In genomic region chr3:49098910-49099630, GRCh38 we compare ENCODE assay signal across 18 cellular contexts. TPM values are rescaled to one million over a fixed set of nuclear protein-coding genes. Genes with fewer than 3 reads are reported as not detected.
"Had no signal": no experiment of that assay in that cellular context is flagged by ENCODE, and none has a peak within 500 bp of the region (broad histone marks: within the 10 kb centered on the region; RNA-seq: fewer than 3 reads in every experiment).

No MANE protein-coding gene starts in this region.

- H3K4me2 ChIP-seq: smooth muscle cell had no signal

- H3K9me3 Mint-ChIP-seq: activated CD4-positive, alpha-beta memory T cell treated with anti-CD3 and anti-CD28 coated beads for 36 hours; activated naive CD8-positive, alpha-beta T cell treated with anti-CD3 and anti-CD28 coated beads for 36 hours; activated T-helper 17 cell treated with anti-CD3 and anti-CD28 coated beads, Interleukin-2, amount 50 U/mL, for 72 hours; naive thymus-derived CD4-positive, alpha-beta T cell; stimulated activated memory B cell treated with anti-CD40 and anti-IgM and Interleukin-4, amounts not matched to agents 10 μg/mL and 1 μg/mL and 100 μg/mL, for 72 hours; T-helper 2 cell treated with Interferon-gamma antibody and Interleukin-4, amounts not matched to agents 5 μg/mL and 100 μg/mL, for 36 hours had no signal

- H3K9me3 ChIP-seq: left lung, pancreas, thyroid gland had no signal

- H3K4me1 Mint-ChIP-seq: activated T-helper 17 cell treated with anti-CD3 and anti-CD28 coated beads, Interleukin-2, amount 50 U/mL, for 72 hours had no signal

- H3K27me3 ChIP-seq: dorsolateral prefrontal cortex, left lung, pancreas, thyroid gland had no signal

- DNase-seq: activated CD4-positive, alpha-beta memory T cell treated with anti-CD3 and anti-CD28 coated beads for 36 hours; activated naive CD4-positive, alpha-beta T cell; activated naive CD8-positive, alpha-beta T cell treated with anti-CD3 and anti-CD28 coated beads for 36 hours; activated T-cell treated with anti-CD3 and anti-CD28 coated beads for 4 hours; amygdala; dorsolateral prefrontal cortex; mesenchymal stem cell; naive thymus-derived CD4-positive, alpha-beta T cell; stimulated activated CD4-positive, alpha-beta T cell treated with anti-CD3 and anti-CD28 coated beads, Interleukin-4, amount 100 ng/mL, for 4 hours; SW 1271; thyroid gland had no signal

- H3K27ac Mint-ChIP-seq: activated CD4-positive, alpha-beta memory T cell treated with anti-CD3 and anti-CD28 coated beads for 36 hours; activated naive CD8-positive, alpha-beta T cell treated with anti-CD3 and anti-CD28 coated beads for 36 hours; activated T-helper 17 cell treated with anti-CD3 and anti-CD28 coated beads, Interleukin-2, amount 50 U/mL, for 72 hours; stimulated activated memory B cell treated with anti-CD40 and anti-IgM and Interleukin-4, amounts not matched to agents 10 μg/mL and 1 μg/mL and 100 μg/mL, for 72 hours; T-helper 2 cell treated with Interferon-gamma antibody and Interleukin-4, amounts not matched to agents 5 μg/mL and 100 μg/mL, for 36 hours had no signal

- H3K27me3 Mint-ChIP-seq: activated CD4-positive, alpha-beta memory T cell treated with anti-CD3 and anti-CD28 coated beads for 36 hours; activated naive CD8-positive, alpha-beta T cell treated with anti-CD3 and anti-CD28 coated beads for 36 hours; activated T-helper 17 cell treated with anti-CD3 and anti-CD28 coated beads, Interleukin-2, amount 50 U/mL, for 72 hours; naive thymus-derived CD4-positive, alpha-beta T cell; stimulated activated memory B cell treated with anti-CD40 and anti-IgM and Interleukin-4, amounts not matched to agents 10 μg/mL and 1 μg/mL and 100 μg/mL, for 72 hours had no signal

- H3K4me3 Mint-ChIP-seq: activated CD4-positive, alpha-beta memory T cell treated with anti-CD3 and anti-CD28 coated beads for 36 hours; activated naive CD8-positive, alpha-beta T cell treated with anti-CD3 and anti-CD28 coated beads for 36 hours; activated T-helper 17 cell treated with anti-CD3 and anti-CD28 coated beads, Interleukin-2, amount 50 U/mL, for 72 hours; naive thymus-derived CD4-positive, alpha-beta T cell; stimulated activated memory B cell treated with anti-CD40 and anti-IgM and Interleukin-4, amounts not matched to agents 10 μg/mL and 1 μg/mL and 100 μg/mL, for 72 hours; T-helper 2 cell treated with Interferon-gamma antibody and Interleukin-4, amounts not matched to agents 5 μg/mL and 100 μg/mL, for 36 hours had no signal

- H3K4me3 ChIP-seq: dorsolateral prefrontal cortex, left lung, pancreas, smooth muscle cell, thyroid gland had no signal

- ATAC-seq: activated T-helper 17 cell treated with anti-CD3 and anti-CD28 coated beads, Interleukin-2, amount 50 U/mL, for 72 hours; left lung; naive thymus-derived CD4-positive, alpha-beta T cell; pancreas; sciatic nerve; stimulated activated memory B cell treated with anti-CD40 and anti-IgM and Interleukin-4, amounts not matched to agents 10 μg/mL and 1 μg/mL and 100 μg/mL, for 72 hours had no signal

- H3K27ac ChIP-seq: dorsolateral prefrontal cortex, left lung, pancreas, thyroid gland had no signal

RNA-seq across cellular contexts. Expression of gene LAMB2, which starts 33.8 kb away (rescaled TPM):
- total RNA-seq: activated CD4-positive, alpha-beta memory T cell treated with anti-CD3 and anti-CD28 coated beads for 36 hours; activated naive CD8-positive, alpha-beta T cell treated with anti-CD3 and anti-CD28 coated beads for 36 hours had no signal
- polyA plus RNA-seq: naive thymus-derived CD4-positive, alpha-beta T cell had no signal
